In genomic region chr10:11256896-11257295, GRCh38 we compare ENCODE assay signal across 15 cellular contexts.
A peak's percentile ranks its signal among the peaks of the same experiment; 100 is the strongest.
DNase-seq lines count a peak whose midpoint lies in the region; ATAC-seq and TF ChIP-seq lines count a peak whose summit lies in the region.
"Had no signal": no experiment of that assay in that cellular context is flagged by ENCODE, and none has a peak within 500 bp of the region (broad histone marks: within the 10 kb centered on the region; RNA-seq: fewer than 3 reads in every experiment).

No MANE protein-coding gene starts in this region.

- H3K9me3 Mint-ChIP-seq in T-helper 2 cell treated with Interferon-gamma antibody and Interleukin-4, amounts not matched to agents 5 μg/mL and 100 μg/mL, for 36 hours: no peaks in the 10 kb centered on the region
- no peaks in the 10 kb centered on the region for H3K9me3 Mint-ChIP-seq in WTC11

- CTCF ChIA-PET in WTC11 (lab: Charles Lee): interaction anchor here (1.3 to 1.5 kb wide), 2 partner anchors 14 to 161 kb away, joined by 3 read pairs; no protein-coding TSS in a partner anchor

- peak; percentile 46; the same call in 1 of the 2 replicates for ATAC-seq in WTC11

- no peak for DNase-seq in T-helper 2 cell treated with Interferon-gamma antibody and Interleukin-4, amounts not matched to agents 5 μg/mL and 100 μg/mL, for 36 hours (ENCODE audit: low spot score)
- DNase-seq in T-helper 2 cell (no peak), WTC11 (ENCODE audit: low spot score) (no peak), NK-92 (lab: John Stamatoyannopoulos, UW; ENCODE audit: unreplicated experiment) (no peak), iPS-NIHi7 (ENCODE audit: extremely low spot score) (no peak), DMS79 treated with DMSO at 0.1 percent for 48 hours (lab: John Stamatoyannopoulos, UW) (no peak)
- peak in 1 of 3 donors; percentile 16 for DNase-seq in effector memory CD4-positive, alpha-beta T cell
- DNase-seq: adrenal gland, hippocampal formation, kidney glomerular epithelial cell, NCI-H1092 treated with DMSO at 0.1 percent for 48 hours, spleen had no signal

- no peaks in the 10 kb centered on the region for H3K27me3 Mint-ChIP-seq in T-helper 2 cell treated with Interferon-gamma antibody and Interleukin-4, amounts not matched to agents 5 μg/mL and 100 μg/mL, for 36 hours (ENCODE audit: low read depth)
- H3K27me3 Mint-ChIP-seq in WTC11 (ENCODE audit: low read depth): no peaks in the 10 kb centered on the region

- H3K27ac Mint-ChIP-seq in T-helper 2 cell treated with Interferon-gamma antibody and Interleukin-4, amounts not matched to agents 5 μg/mL and 100 μg/mL, for 36 hours: peak overlapping the region; percentile 31
- H3K27ac Mint-ChIP-seq in WTC11: peak overlapping the region; percentile 76

- peaks cover 68 to 100% (median 90%) of the 10 kb centered on the region in 11 experiments for H3K36me3 ChIP-seq in BLaER1 treated with 17β-estradiol and CSF1 and Interleukin-3, amounts not matched to agents 10 nM and 100 nM
- peaks cover 84% of the 10 kb centered on the region for H3K36me3 ChIP-seq in effector memory CD4-positive, alpha-beta T cell (ENCODE audit: control insufficient read depth, insufficient read depth, low read length)
- H3K36me3 ChIP-seq: adrenal gland had no signal

- peaks cover 79% of the 10 kb centered on the region for H3K36me3 Mint-ChIP-seq in T-helper 2 cell treated with Interferon-gamma antibody and Interleukin-4, amounts not matched to agents 5 μg/mL and 100 μg/mL, for 36 hours (ENCODE audit: low read depth)
- H3K36me3 Mint-ChIP-seq in WTC11: peaks cover 21% of the 10 kb centered on the region; the same call in 1 of the 2 replicates

- peak overlapping the region; percentile 68 to 97 (median 87) for H3K4me2 ChIP-seq in BLaER1 treated with 17β-estradiol and CSF1 and Interleukin-3, amounts not matched to agents 10 nM and 100 nM

- H3K27ac ChIP-seq in BLaER1 treated with 17β-estradiol and CSF1 and Interleukin-3, amounts not matched to agents 10 nM and 100 nM: peak overlapping the region in 6 of 11 experiments; percentile 17 to 62 (median 47); a peak in 10 of 22 replicates
- peak overlapping the region; percentile 51 for H3K27ac ChIP-seq in effector memory CD4-positive, alpha-beta T cell (ENCODE audit: insufficient read depth, low read length, poor library complexity, severe bottlenecking)
- H3K27ac ChIP-seq: adrenal gland, cardiac muscle cell had no signal

- peaks cover 31 to 100% (median 100%) of the 10 kb centered on the region in 11 experiments for H4K20me1 ChIP-seq in BLaER1 treated with 17β-estradiol and CSF1 and Interleukin-3, amounts not matched to agents 10 nM and 100 nM

- no peak overlapping the region for H3K4me3 Mint-ChIP-seq in T-helper 2 cell treated with Interferon-gamma antibody and Interleukin-4, amounts not matched to agents 5 μg/mL and 100 μg/mL, for 36 hours
- H3K4me3 Mint-ChIP-seq in WTC11: no peak overlapping the region

- peaks cover 31% of the 10 kb centered on the region for H3K4me1 Mint-ChIP-seq in T-helper 2 cell treated with Interferon-gamma antibody and Interleukin-4, amounts not matched to agents 5 μg/mL and 100 μg/mL, for 36 hours (ENCODE audit: low read depth)
- H3K4me1 Mint-ChIP-seq in WTC11: peaks cover 17% of the 10 kb centered on the region

- H3K4me3 ChIP-seq in BLaER1 treated with 17β-estradiol and CSF1 and Interleukin-3, amounts not matched to agents 10 nM and 100 nM: no peak overlapping the region
- H3K4me3 ChIP-seq in effector memory CD4-positive, alpha-beta T cell (ENCODE audit: insufficient read depth, low read depth, low read length, poor library complexity, severe bottlenecking): no peak overlapping the region
- H3K4me3 ChIP-seq: adrenal gland, cardiac muscle cell, spleen, tibial nerve had no signal

- peaks cover 73 to 85% (median 77%) of the 10 kb centered on the region in 10 experiments for H3K4me1 ChIP-seq in BLaER1 treated with 17β-estradiol and CSF1 and Interleukin-3, amounts not matched to agents 10 nM and 100 nM
- H3K4me1 ChIP-seq in effector memory CD4-positive, alpha-beta T cell (ENCODE audit: control insufficient read depth, insufficient read depth, low read length, poor library complexity, severe bottlenecking): peaks cover 8% of the 10 kb centered on the region
- H3K4me1 ChIP-seq: adrenal gland had no signal

- no peak for TF ChIP-seq CTCF in WTC11 (IDR thresholded peaks at IDR 0.05)

- H3K9ac ChIP-seq in BLaER1 treated with 17β-estradiol and CSF1 and Interleukin-3, amounts not matched to agents 10 nM and 100 nM: peak overlapping the region in 4 of 11 experiments; percentile 5 to 42 (median 30); a peak in 4 of 22 replicates

- H3K9me3 ChIP-seq in BLaER1 treated with 17β-estradiol and CSF1 and Interleukin-3, amounts not matched to agents 10 nM and 100 nM (replicated peaks in 1 of 11): no peaks in the 10 kb centered on the region
- H3K9me3 ChIP-seq in effector memory CD4-positive, alpha-beta T cell (ENCODE audit: control insufficient read depth, low read length): no peaks in the 10 kb centered on the region
- H3K9me3 ChIP-seq: adrenal gland, spleen, tibial nerve had no signal

- POLR2A ChIA-PET in WTC11 (lab: Charles Lee): interaction anchor here (0.6 kb wide), 1 partner anchor 40 kb away, joined by 6 read pairs; no protein-coding TSS in a partner anchor

- H3K27me3 ChIP-seq in BLaER1 treated with 17β-estradiol and CSF1 and Interleukin-3, amounts not matched to agents 10 nM and 100 nM: no peaks in the 10 kb centered on the region
- H3K27me3 ChIP-seq in effector memory CD4-positive, alpha-beta T cell (replicated peaks; ENCODE audit: control insufficient read depth, insufficient read depth, low read length, poor library complexity, severe bottlenecking): no peaks in the 10 kb centered on the region
- H3K27me3 ChIP-seq: adrenal gland, cardiac muscle cell, spleen, tibial nerve had no signal

TF ChIP-seq in WTC11, 78 proteins besides CTCF, POLR2A, EP300 and RAD21:
- TF ChIP-seq NFE2L1 (CRISPR knock-in tag; IDR thresholded peaks at IDR 0.05): no peak
- no peak for TF ChIP-seq GRHL2 (CRISPR knock-in tag; IDR thresholded peaks at IDR 0.05; ENCODE audit: insufficient replicate concordance, severe bottlenecking)
- TF ChIP-seq ATF1 (CRISPR knock-in tag; IDR thresholded peaks at IDR 0.05): no peak
- no peak for TF ChIP-seq GABPB1 (CRISPR knock-in tag; IDR thresholded peaks at IDR 0.05)
- TF ChIP-seq NR3C1 (CRISPR knock-in tag; conservative IDR thresholded peaks at IDR 0.05; ENCODE audit: low read depth): no peak
- no peak for TF ChIP-seq ARID4B (CRISPR knock-in tag; IDR thresholded peaks at IDR 0.05; ENCODE audit: borderline replicate concordance)
- no peak for TF ChIP-seq NFATC4 (CRISPR knock-in tag; IDR thresholded peaks at IDR 0.05)
- TF ChIP-seq TEAD4 (CRISPR knock-in tag; IDR thresholded peaks at IDR 0.05): no peak
- TF ChIP-seq ZNF396 (CRISPR knock-in tag; IDR thresholded peaks at IDR 0.05; ENCODE audit: borderline replicate concordance): no peak
- TF ChIP-seq GTF2I (CRISPR knock-in tag; conservative IDR thresholded peaks at IDR 0.05): no peak
- no peak for TF ChIP-seq HMGXB4 (CRISPR knock-in tag; IDR thresholded peaks at IDR 0.05)
